In the genomic region with DNA sequence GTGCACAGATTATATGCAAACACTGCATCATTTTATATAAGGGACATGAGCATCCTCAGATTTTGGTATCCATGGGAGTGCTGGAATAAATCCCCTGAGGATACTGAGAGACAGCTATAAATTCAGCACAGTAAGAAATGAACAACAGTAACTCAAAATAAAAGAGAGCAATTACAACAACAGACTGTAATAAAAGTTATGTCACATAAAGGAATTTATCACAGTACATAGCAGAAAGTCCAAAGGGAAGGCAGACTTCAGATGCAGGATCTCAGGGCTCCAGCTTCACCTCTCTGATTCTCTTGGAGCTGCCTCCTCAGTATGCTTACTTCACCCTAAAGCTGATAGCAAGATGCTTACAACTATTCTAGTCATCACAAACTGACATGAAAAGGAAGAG, we compare ENCODE assay signal across 29 cellular contexts.
"Had no signal": no experiment of that assay in that cellular context is flagged by ENCODE, and none has a peak within 500 bp of the region (broad histone marks: within the 10 kb centered on the region; RNA-seq: fewer than 3 reads in every experiment).

No MANE protein-coding gene starts in this region.

- H3K4me1 ChIP-seq: foreskin keratinocyte had no signal

- ATAC-seq: activated CD4-positive, alpha-beta T cell treated with anti-CD3 and anti-CD28 coated beads for 36 hours; activated CD8-positive, alpha-beta memory T cell treated with anti-CD3 and anti-CD28 coated beads, Interleukin-2, amount 10 ng/mL, durations not matched to agents 7 days and 5 days; activated CD8-positive, alpha-beta T cell treated with anti-CD3 and anti-CD28 coated beads, Interleukin-2, amount 10 ng/mL, durations not matched to agents 7 days and 5 days; activated naive CD8-positive, alpha-beta T cell treated with anti-CD3 and anti-CD28 coated beads, Interleukin-2, amount 50 U/mL, for 24 hours; body of pancreas; effector memory CD8-positive, alpha-beta T cell; foreskin keratinocyte; gastroesophageal sphincter; T-helper 17 cell had no signal

- H3K27ac ChIP-seq: adrenal gland, body of pancreas, esophagus muscularis mucosa, foreskin keratinocyte, gastroesophageal sphincter had no signal

- H3K4me3 ChIP-seq: adrenal gland, body of pancreas, esophagus muscularis mucosa, gastroesophageal sphincter had no signal

- H3K36me3 ChIP-seq: adrenal gland had no signal

- H3K27me3 ChIP-seq: adrenal gland, body of pancreas, esophagus muscularis mucosa, foreskin keratinocyte, gastroesophageal sphincter had no signal

- DNase-seq: activated CD4-positive, alpha-beta memory T cell treated with anti-CD3 and anti-CD28 coated beads for 36 hours; activated CD4-positive, alpha-beta T cell treated with anti-CD3 and anti-CD28 coated beads for 36 hours; activated CD4-positive, alpha-beta T cell treated with anti-CD3 and anti-CD28 coated beads, Interleukin-2, amount 10 ng/mL, durations not matched to agents 24 days and 14 days; activated CD4-positive, CD25-positive, alpha-beta regulatory T cell; activated CD4-positive, CD25-positive, alpha-beta regulatory T cell treated with anti-CD3 and anti-CD28 coated beads, Interleukin-2, amount 50 U/mL, for 72 hours; activated CD8-positive, alpha-beta memory T cell treated with anti-CD3 and anti-CD28 coated beads, Interleukin-2, amount 10 ng/mL, durations not matched to agents 7 days and 5 days; activated CD8-positive, alpha-beta memory T cell treated with anti-CD3 and anti-CD28 coated beads, Interleukin-2, amount 50 U/mL, for 4 hours; activated CD8-positive, alpha-beta T cell treated with anti-CD3 and anti-CD28 coated beads, Interleukin-2, amount 10 ng/mL, durations not matched to agents 7 days and 5 days; activated effector memory CD4-positive, alpha-beta T cell treated with anti-CD3 and anti-CD28 coated beads, Interleukin-2, amount 50 U/mL, for 16 hours; activated naive CD4-positive, alpha-beta T cell treated with anti-CD3 and anti-CD28 coated beads for 36 hours; activated naive CD8-positive, alpha-beta T cell treated with anti-CD3 and anti-CD28 coated beads for 36 hours; activated naive CD8-positive, alpha-beta T cell treated with anti-CD3 and anti-CD28 coated beads, Interleukin-2, amount 50 U/mL, for 24 hours; activated T-cell treated with anti-CD3 and anti-CD28 coated beads, Interleukin-2, amount 50 U/mL, for 1 hour; activated T-cell treated with anti-CD3 and anti-CD28 coated beads, Interleukin-2, amount 50 U/mL, for 48 hours; adrenal gland; aorta; body of pancreas; caudate nucleus; cortex of kidney; dermis blood vessel endothelial cell; effector CD4-positive, alpha-beta T cell; effector memory CD8-positive, alpha-beta T cell; erythroblast; foreskin keratinocyte; T-helper 1 cell; T-helper 17 cell; T1000 had no signal

- H3K9me3 ChIP-seq: adrenal gland, body of pancreas, esophagus muscularis mucosa, gastroesophageal sphincter had no signal
